In genomic region chr4:46270986-46271596, GRCh38 we compare ENCODE assay signal across 8 cellular contexts.
DNase-seq lines count a peak whose midpoint lies in the region; ATAC-seq, FAIRE-seq and TF ChIP-seq lines count a peak whose summit lies in the region.

No MANE protein-coding gene starts in this region.

- H3K27me3 Mint-ChIP-seq in HFFc6 (ENCODE audit: insufficient read depth) (no peaks in the 10 kb centered on the region), nephron progenitor cell (ENCODE audit: low read depth, poor library complexity) (peaks cover 4% of the 10 kb centered on the region)
- H3K27me3 Mint-ChIP-seq in activated T-helper 1 cell treated with anti-CD3 and anti-CD28 coated beads, Interleukin-12 subunit alpha, Interleukin-12 subunit beta, Interleukin-2, Interleukin-4 antibody, amounts not matched to agents 30 ng/mL and 10 ng/mL and 1 ng/mL, durations not matched to agents 14 hours and 24 hours and 36 hours (ENCODE audit: insufficient read depth) = no peaks in the 10 kb centered on the region

- H3K9me3 Mint-ChIP-seq in HFFc6 (peaks cover 12% of the 10 kb centered on the region), nephron progenitor cell (no peaks in the 10 kb centered on the region)
- H3K9me3 Mint-ChIP-seq in activated T-helper 1 cell treated with anti-CD3 and anti-CD28 coated beads, Interleukin-12 subunit alpha, Interleukin-12 subunit beta, Interleukin-2, Interleukin-4 antibody, amounts not matched to agents 30 ng/mL and 10 ng/mL and 1 ng/mL, durations not matched to agents 14 hours and 24 hours and 36 hours = no peaks in the 10 kb centered on the region

- no peaks in the 10 kb centered on the region for H3K4me1 ChIP-seq in body of pancreas

- no peak overlapping the region for H3K4me3 ChIP-seq in body of pancreas

- H3K27ac Mint-ChIP-seq in HFFc6 = no peak overlapping the region
- no peak overlapping the region for H3K27ac Mint-ChIP-seq in nephron progenitor cell
- no peak overlapping the region for H3K27ac Mint-ChIP-seq in activated T-helper 1 cell treated with anti-CD3 and anti-CD28 coated beads, Interleukin-12 subunit alpha, Interleukin-12 subunit beta, Interleukin-2, Interleukin-4 antibody, amounts not matched to agents 30 ng/mL and 10 ng/mL and 1 ng/mL, durations not matched to agents 14 hours and 24 hours and 36 hours

- no peaks in the 10 kb centered on the region for H3K36me3 Mint-ChIP-seq in HFFc6 (ENCODE audit: low read depth)
- no peaks in the 10 kb centered on the region for H3K36me3 Mint-ChIP-seq in nephron progenitor cell (ENCODE audit: low read depth)
- H3K36me3 Mint-ChIP-seq in activated T-helper 1 cell treated with anti-CD3 and anti-CD28 coated beads, Interleukin-12 subunit alpha, Interleukin-12 subunit beta, Interleukin-2, Interleukin-4 antibody, amounts not matched to agents 30 ng/mL and 10 ng/mL and 1 ng/mL, durations not matched to agents 14 hours and 24 hours and 36 hours (ENCODE audit: low read depth) = no peaks in the 10 kb centered on the region

- H3K4me3 Mint-ChIP-seq in HFFc6 (no peak overlapping the region), nephron progenitor cell (no peak overlapping the region)
- no peak overlapping the region for H3K4me3 Mint-ChIP-seq in activated T-helper 1 cell treated with anti-CD3 and anti-CD28 coated beads, Interleukin-12 subunit alpha, Interleukin-12 subunit beta, Interleukin-2, Interleukin-4 antibody, amounts not matched to agents 30 ng/mL and 10 ng/mL and 1 ng/mL, durations not matched to agents 14 hours and 24 hours and 36 hours

- intact Hi-C loops in body of pancreas (cut with DNase I) = no loop called here
- intact Hi-C loops in activated T-helper 1 cell treated with anti-CD3 and anti-CD28 coated beads, Interleukin-12 subunit alpha, Interleukin-12 subunit beta, Interleukin-2, Interleukin-4 antibody, amounts not matched to agents 30 ng/mL and 10 ng/mL and 1 ng/mL, durations not matched to agents 14 hours and 24 hours and 36 hours (cut with micrococcal nuclease) = loop anchor here (5.0 kb wide), 1 partner anchor 1509 kb away; no protein-coding TSS in a partner anchor

- H3K9me3 ChIP-seq in body of pancreas = no peaks in the 10 kb centered on the region

- no peak for TF ChIP-seq POLR2A in body of pancreas (IDR thresholded peaks at IDR 0.05)

- 23 to 25% methylated on average over 2 of the region's 2 CpGs for WGBS in body of pancreas, 2 donors

- no peaks in the 10 kb centered on the region for H3K4me1 Mint-ChIP-seq in HFFc6 (ENCODE audit: low read depth)
- H3K4me1 Mint-ChIP-seq in nephron progenitor cell = no peaks in the 10 kb centered on the region
- no peaks in the 10 kb centered on the region for H3K4me1 Mint-ChIP-seq in activated T-helper 1 cell treated with anti-CD3 and anti-CD28 coated beads, Interleukin-12 subunit alpha, Interleukin-12 subunit beta, Interleukin-2, Interleukin-4 antibody, amounts not matched to agents 30 ng/mL and 10 ng/mL and 1 ng/mL, durations not matched to agents 14 hours and 24 hours and 36 hours (ENCODE audit: low read depth)

- ATAC-seq in body of pancreas = peak; percentile 60

- H3K27me3 ChIP-seq in body of pancreas = no peaks in the 10 kb centered on the region

- TF ChIP-seq CTCF in HFFc6 (IDR thresholded peaks at IDR 0.05) (peak; percentile 42; the same call in 1 of the 2 replicates), body of pancreas (IDR thresholded peaks at IDR 0.05) (peak in 6 of 7 experiments; percentile 17 to 43 (median 38)), nephron progenitor cell (IDR thresholded peaks at IDR 0.05) (peak; percentile 27)

- FAIRE-seq in GM18507 (lab: Jason Lieb, UNC) = peak; percentile 67

- DNase-seq in GM18507 (ENCODE audit: extremely low spot score, insufficient read length, low read depth) (no peak), HFFc6 (peak; percentile 13), MV-4-11 (lab: John Stamatoyannopoulos, UW) (peak; percentile 56), body of pancreas (no peak), nephron progenitor cell (no peak), AG08396 (ENCODE audit: low spot score) (no peak), HK-2 (ENCODE audit: unreplicated experiment) (no peak)
- DNase-seq in activated T-helper 1 cell treated with anti-CD3 and anti-CD28 coated beads, Interleukin-12 subunit alpha, Interleukin-12 subunit beta, Interleukin-2, Interleukin-4 antibody, amounts not matched to agents 30 ng/mL and 10 ng/mL and 1 ng/mL, durations not matched to agents 14 hours and 24 hours and 36 hours (ENCODE audit: low spot score) = no peak

- H3K36me3 ChIP-seq in body of pancreas (replicated peaks in 1 of 2; ENCODE audit: insufficient read depth in 1 of 2, low read depth in 2 of 2) = no peaks in the 10 kb centered on the region

- no peak overlapping the region for H3K27ac ChIP-seq in body of pancreas

Comparison
In these comparisons a context has a peak if more than half of its experiments do, and no peak if none do; other contexts are left out.
1. DNase-seq: peak in HFFc6 (single experiment) and MV-4-11 (single experiment); none in GM18507 (single experiment), body of pancreas (0 of 4), nephron progenitor cell (single experiment), AG08396 (single experiment), HK-2 (single experiment) and activated T-helper 1 cell treated with anti-CD3 and anti-CD28 coated beads, Interleukin-12 subunit alpha, Interleukin-12 subunit beta, Interleukin-2, Interleukin-4 antibody, amounts not matched to agents 30 ng/mL and 10 ng/mL and 1 ng/mL, durations not matched to agents 14 hours and 24 hours and 36 hours (single experiment).
2. Peak in every context shown above with its lines, with median percentiles within 50 percentile points of each other: CTCF ChIP-seq.